Comparison of ENCODE assay signal across 2 cellular contexts in the genomic region with DNA sequence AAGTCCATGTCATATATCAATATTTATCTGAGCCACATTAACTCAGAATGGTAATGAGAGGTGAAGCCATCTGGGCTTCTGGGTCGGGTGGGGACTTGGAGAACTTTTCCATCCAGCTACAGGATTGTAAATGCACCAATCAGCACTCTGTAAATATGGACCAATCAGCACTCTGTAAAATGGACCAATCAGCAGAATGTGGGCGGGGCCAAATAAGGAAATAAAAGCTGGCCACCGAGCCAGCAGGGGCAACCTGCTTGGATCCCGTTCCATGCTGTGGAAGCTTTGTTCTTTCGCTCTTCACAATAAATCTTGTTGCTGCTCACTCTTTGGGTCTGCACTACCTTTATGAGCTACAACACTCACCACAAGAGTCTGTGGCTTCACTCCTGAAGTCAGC.
TF ChIP-seq lines count a peak whose summit lies in the region.

No MANE protein-coding gene starts in this region.

TF ChIP-seq in WTC11, 78 proteins besides CTCF, POLR2A, EP300 and RAD21 (continued from another document):
- TF ChIP-seq, protein P1, sequence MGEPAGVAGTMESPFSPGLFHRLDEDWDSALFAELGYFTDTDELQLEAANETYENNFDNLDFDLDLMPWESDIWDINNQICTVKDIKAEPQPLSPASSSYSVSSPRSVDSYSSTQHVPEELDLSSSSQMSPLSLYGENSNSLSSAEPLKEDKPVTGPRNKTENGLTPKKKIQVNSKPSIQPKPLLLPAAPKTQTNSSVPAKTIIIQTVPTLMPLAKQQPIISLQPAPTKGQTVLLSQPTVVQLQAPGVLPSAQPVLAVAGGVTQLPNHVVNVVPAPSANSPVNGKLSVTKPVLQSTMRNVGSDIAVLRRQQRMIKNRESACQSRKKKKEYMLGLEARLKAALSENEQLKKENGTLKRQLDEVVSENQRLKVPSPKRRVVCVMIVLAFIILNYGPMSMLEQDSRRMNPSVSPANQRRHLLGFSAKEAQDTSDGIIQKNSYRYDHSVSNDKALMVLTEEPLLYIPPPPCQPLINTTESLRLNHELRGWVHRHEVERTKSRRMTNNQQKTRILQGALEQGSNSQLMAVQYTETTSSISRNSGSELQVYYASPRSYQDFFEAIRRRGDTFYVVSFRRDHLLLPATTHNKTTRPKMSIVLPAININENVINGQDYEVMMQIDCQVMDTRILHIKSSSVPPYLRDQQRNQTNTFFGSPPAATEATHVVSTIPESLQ (CRISPR knock-in tag; IDR thresholded peaks at IDR 0.05): no peak
- TF ChIP-seq HMGA2 (CRISPR knock-in tag; IDR thresholded peaks at IDR 0.05) (no peak), CBFB (CRISPR knock-in tag; IDR thresholded peaks at IDR 0.05; ENCODE audit: low read depth) (no peak)

TF ChIP-seq in GM23338, 12 proteins besides CTCF, POLR2A, EP300 and RAD21 (continued from another document):
- TF ChIP-seq, protein P2, sequence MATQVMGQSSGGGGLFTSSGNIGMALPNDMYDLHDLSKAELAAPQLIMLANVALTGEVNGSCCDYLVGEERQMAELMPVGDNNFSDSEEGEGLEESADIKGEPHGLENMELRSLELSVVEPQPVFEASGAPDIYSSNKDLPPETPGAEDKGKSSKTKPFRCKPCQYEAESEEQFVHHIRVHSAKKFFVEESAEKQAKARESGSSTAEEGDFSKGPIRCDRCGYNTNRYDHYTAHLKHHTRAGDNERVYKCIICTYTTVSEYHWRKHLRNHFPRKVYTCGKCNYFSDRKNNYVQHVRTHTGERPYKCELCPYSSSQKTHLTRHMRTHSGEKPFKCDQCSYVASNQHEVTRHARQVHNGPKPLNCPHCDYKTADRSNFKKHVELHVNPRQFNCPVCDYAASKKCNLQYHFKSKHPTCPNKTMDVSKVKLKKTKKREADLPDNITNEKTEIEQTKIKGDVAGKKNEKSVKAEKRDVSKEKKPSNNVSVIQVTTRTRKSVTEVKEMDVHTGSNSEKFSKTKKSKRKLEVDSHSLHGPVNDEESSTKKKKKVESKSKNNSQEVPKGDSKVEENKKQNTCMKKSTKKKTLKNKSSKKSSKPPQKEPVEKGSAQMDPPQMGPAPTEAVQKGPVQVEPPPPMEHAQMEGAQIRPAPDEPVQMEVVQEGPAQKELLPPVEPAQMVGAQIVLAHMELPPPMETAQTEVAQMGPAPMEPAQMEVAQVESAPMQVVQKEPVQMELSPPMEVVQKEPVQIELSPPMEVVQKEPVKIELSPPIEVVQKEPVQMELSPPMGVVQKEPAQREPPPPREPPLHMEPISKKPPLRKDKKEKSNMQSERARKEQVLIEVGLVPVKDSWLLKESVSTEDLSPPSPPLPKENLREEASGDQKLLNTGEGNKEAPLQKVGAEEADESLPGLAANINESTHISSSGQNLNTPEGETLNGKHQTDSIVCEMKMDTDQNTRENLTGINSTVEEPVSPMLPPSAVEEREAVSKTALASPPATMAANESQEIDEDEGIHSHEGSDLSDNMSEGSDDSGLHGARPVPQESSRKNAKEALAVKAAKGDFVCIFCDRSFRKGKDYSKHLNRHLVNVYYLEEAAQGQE (IDR thresholded peaks at IDR 0.05; ENCODE audit: unreplicated experiment): no peak
- TF ChIP-seq STAT1 (IDR thresholded peaks at IDR 0.05; ENCODE audit: unreplicated experiment) (no peak), POLR2AphosphoS5 (IDR thresholded peaks at IDR 0.05; ENCODE audit: low read depth) (no peak), CREB1 (CRISPR knock-in tag; IDR thresholded peaks at IDR 0.05; ENCODE audit: low read depth) (no peak), NANOG (IDR thresholded peaks at IDR 0.05; ENCODE audit: borderline replicate concordance) (no peak), JUNB (IDR thresholded peaks at IDR 0.05; ENCODE audit: unreplicated experiment) (no peak), EZH2 (IDR thresholded peaks at IDR 0.05; ENCODE audit: low read depth, unreplicated experiment) (no peak), EZH2phosphoT487 (IDR thresholded peaks at IDR 0.05; ENCODE audit: unreplicated experiment) (no peak)
- TF ChIP-seq, protein P3, sequence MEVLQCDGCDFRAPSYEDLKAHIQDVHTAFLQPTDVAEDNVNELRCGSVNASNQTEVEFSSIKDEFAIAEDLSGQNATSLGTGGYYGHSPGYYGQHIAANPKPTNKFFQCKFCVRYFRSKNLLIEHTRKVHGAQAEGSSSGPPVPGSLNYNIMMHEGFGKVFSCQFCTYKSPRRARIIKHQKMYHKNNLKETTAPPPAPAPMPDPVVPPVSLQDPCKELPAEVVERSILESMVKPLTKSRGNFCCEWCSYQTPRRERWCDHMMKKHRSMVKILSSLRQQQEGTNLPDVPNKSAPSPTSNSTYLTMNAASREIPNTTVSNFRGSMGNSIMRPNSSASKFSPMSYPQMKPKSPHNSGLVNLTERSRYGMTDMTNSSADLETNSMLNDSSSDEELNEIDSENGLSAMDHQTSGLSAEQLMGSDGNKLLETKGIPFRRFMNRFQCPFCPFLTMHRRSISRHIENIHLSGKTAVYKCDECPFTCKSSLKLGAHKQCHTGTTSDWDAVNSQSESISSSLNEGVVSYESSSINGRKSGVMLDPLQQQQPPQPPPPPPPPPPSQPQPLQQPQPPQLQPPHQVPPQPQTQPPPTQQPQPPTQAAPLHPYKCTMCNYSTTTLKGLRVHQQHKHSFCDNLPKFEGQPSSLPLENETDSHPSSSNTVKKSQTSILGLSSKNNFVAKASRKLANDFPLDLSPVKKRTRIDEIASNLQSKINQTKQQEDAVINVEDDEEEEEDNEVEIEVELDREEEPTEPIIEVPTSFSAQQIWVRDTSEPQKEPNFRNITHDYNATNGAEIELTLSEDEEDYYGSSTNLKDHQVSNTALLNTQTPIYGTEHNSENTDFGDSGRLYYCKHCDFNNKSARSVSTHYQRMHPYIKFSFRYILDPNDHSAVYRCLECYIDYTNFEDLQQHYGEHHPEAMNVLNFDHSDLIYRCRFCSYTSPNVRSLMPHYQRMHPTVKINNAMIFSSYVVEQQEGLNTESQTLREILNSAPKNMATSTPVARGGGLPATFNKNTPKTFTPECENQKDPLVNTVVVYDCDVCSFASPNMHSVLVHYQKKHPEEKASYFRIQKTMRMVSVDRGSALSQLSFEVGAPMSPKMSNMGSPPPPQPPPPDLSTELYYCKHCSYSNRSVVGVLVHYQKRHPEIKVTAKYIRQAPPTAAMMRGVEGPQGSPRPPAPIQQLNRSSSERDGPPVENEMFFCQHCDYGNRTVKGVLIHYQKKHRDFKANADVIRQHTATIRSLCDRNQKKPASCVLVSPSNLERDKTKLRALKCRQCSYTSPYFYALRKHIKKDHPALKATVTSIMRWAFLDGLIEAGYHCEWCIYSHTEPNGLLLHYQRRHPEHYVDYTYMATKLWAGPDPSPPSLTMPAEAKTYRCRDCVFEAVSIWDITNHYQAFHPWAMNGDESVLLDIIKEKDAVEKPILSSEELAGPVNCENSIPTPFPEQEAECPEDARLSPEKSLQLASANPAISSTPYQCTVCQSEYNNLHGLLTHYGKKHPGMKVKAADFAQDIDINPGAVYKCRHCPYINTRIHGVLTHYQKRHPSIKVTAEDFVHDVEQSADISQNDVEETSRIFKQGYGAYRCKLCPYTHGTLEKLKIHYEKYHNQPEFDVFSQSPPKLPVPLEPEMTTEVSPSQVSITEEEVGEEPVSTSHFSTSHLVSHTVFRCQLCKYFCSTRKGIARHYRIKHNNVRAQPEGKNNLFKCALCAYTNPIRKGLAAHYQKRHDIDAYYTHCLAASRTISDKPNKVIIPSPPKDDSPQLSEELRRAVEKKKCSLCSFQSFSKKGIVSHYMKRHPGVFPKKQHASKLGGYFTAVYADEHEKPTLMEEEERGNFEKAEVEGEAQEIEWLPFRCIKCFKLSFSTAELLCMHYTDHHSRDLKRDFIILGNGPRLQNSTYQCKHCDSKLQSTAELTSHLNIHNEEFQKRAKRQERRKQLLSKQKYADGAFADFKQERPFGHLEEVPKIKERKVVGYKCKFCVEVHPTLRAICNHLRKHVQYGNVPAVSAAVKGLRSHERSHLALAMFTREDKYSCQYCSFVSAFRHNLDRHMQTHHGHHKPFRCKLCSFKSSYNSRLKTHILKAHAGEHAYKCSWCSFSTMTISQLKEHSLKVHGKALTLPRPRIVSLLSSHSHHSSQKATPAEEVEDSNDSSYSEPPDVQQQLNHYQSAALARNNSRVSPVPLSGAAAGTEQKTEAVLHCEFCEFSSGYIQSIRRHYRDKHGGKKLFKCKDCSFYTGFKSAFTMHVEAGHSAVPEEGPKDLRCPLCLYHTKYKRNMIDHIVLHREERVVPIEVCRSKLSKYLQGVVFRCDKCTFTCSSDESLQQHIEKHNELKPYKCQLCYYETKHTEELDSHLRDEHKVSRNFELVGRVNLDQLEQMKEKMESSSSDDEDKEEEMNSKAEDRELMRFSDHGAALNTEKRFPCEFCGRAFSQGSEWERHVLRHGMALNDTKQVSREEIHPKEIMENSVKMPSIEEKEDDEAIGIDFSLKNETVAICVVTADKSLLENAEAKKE (CRISPR knock-in tag; IDR thresholded peaks at IDR 0.05): no peak
TF ChIP-seq in GM23338: peak in this region for 0.
